In the genomic region with DNA sequence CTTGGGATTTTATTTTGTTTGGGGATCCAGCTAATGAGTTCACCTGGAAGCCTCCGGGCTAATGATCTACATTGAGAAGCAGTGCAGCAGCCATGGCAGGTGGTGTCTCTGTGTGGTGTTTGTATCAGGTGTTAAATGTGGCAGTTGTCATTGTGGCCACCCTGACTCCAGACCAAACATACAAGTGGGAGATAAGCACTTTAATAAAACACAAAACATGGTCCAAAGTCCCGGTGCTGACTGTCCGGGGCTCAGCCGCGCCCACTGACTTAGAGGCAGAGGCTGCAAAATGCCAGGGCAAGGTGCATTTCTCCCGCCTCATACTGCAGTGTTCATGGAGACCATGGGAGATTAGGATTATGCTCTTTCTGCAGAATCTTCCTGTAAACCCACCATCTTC, we compare ENCODE assay signal across 7 cellular contexts. TPM values are rescaled to one million over a fixed set of nuclear protein-coding genes. Genes with fewer than 3 reads are reported as not detected.
"Had no signal": no experiment of that assay in that cellular context is flagged by ENCODE, and none has a peak within 500 bp of the region (broad histone marks: within the 10 kb centered on the region; RNA-seq: fewer than 3 reads in every experiment).

No MANE protein-coding gene starts in this region.

RNA-seq across cellular contexts. Expression of a gene that starts 23.6 kb away (rescaled TPM):
- total RNA-seq: GM23248, GM23338, H1, H4, H7, H9, HFFc6 had no signal
- polyA plus RNA-seq: GM23248, GM23338, H1 had no signal

RNA-seq across cellular contexts. Expression of a gene that starts 58.5 kb away (rescaled TPM):
- total RNA-seq: GM23248, GM23338, H1, H4, H7, H9, HFFc6 had no signal
- polyA plus RNA-seq: GM23248, GM23338 had no signal
